ENCODE assay signal across 8 cellular contexts in genomic region chr11:119148855-119149370, GRCh38.
DNase-seq lines count a peak whose midpoint lies in the region; ATAC-seq lines count a peak whose summit lies in the region.

TSS of gene ABCG4 (plus strand) at chr11:119149052. CDS start at chr11:119149966, 914 bp downstream.

- H3K27me3 Mint-ChIP-seq in activated naive CD8-positive, alpha-beta T cell treated with anti-CD3 and anti-CD28 coated beads, Interleukin-2, amount 50 U/mL, for 24 hours = peaks cover 35% of the 10 kb centered on the region

- peak within 1 kb of the TSS in 2 of 21 experiments; percentile 39 to 54 for H3K27ac ChIP-seq in skin epidermis

- H3K4me3 ChIP-seq in iPS-11a (ENCODE audit: low read depth, low read length) (peak within 1 kb of the TSS; percentile 53), skin epidermis (peak within 1 kb of the TSS; percentile 38 to 60 (median 46))

- H3K4me1 Mint-ChIP-seq in activated naive CD8-positive, alpha-beta T cell treated with anti-CD3 and anti-CD28 coated beads, Interleukin-2, amount 50 U/mL, for 24 hours = peaks cover 13% of the 10 kb centered on the region

- DNase-seq in D341Med (ENCODE audit: low spot score) = peak; percentile 70
- DNase-seq in NCI-H1105 (lab: John Stamatoyannopoulos, UW) = peak; percentile 38
- DNase-seq in activated naive CD8-positive, alpha-beta T cell treated with anti-CD3 and anti-CD28 coated beads, Interleukin-2, amount 50 U/mL, for 24 hours = peak; percentile 25
- DNase-seq in OCI-M2 (lab: John Stamatoyannopoulos, UW; ENCODE audit: unreplicated experiment) = no peak
- DNase-seq in medulla oblongata (ENCODE audit: extremely low spot score) = no peak

- H3K9me3 Mint-ChIP-seq in activated naive CD8-positive, alpha-beta T cell treated with anti-CD3 and anti-CD28 coated beads, Interleukin-2, amount 50 U/mL, for 24 hours = no peaks in the 10 kb centered on the region

- no peaks in the 10 kb centered on the region for H3K36me3 Mint-ChIP-seq in activated naive CD8-positive, alpha-beta T cell treated with anti-CD3 and anti-CD28 coated beads, Interleukin-2, amount 50 U/mL, for 24 hours (ENCODE audit: low read depth)

- peak within 1 kb of the TSS; percentile 66 for H3K4me3 Mint-ChIP-seq in activated naive CD8-positive, alpha-beta T cell treated with anti-CD3 and anti-CD28 coated beads, Interleukin-2, amount 50 U/mL, for 24 hours

- peak; percentile 44 for ATAC-seq in activated naive CD8-positive, alpha-beta T cell treated with anti-CD3 and anti-CD28 coated beads, Interleukin-2, amount 50 U/mL, for 24 hours
- no peak for ATAC-seq in HG03378 (IDR thresholded peaks at IDR 0.05; ENCODE audit: unreplicated experiment)

- H3K27ac Mint-ChIP-seq in activated naive CD8-positive, alpha-beta T cell treated with anti-CD3 and anti-CD28 coated beads, Interleukin-2, amount 50 U/mL, for 24 hours = no peak within 1 kb of the TSS

Comparison
In these comparisons a context has a peak if more than half of its experiments do, and no peak if none do; other contexts are left out.
1. DNase-seq: peak in D341Med (single experiment), NCI-H1105 (single experiment) and activated naive CD8-positive, alpha-beta T cell treated with anti-CD3 and anti-CD28 coated beads, Interleukin-2, amount 50 U/mL, for 24 hours (single experiment); none in OCI-M2 (single experiment) and medulla oblongata (single experiment).